Comparison of ENCODE assay signal across 9 cellular contexts in genomic region chr17:75652934-75653549, GRCh38. TPM values are rescaled to one million over a fixed set of nuclear protein-coding genes. Genes with fewer than 3 reads are reported as not detected.
DNase-seq lines count a peak whose midpoint lies in the region; ATAC-seq and TF ChIP-seq lines count a peak whose summit lies in the region.
"Had no signal": no experiment of that assay in that cellular context is flagged by ENCODE, and none has a peak within 500 bp of the region (broad histone marks: within the 10 kb centered on the region; RNA-seq: fewer than 3 reads in every experiment).

No MANE protein-coding gene starts in this region.

- H3K36me3 ChIP-seq in MG63 (peaks cover 54% of the 10 kb centered on the region), right atrium auricular region (peaks cover 16% of the 10 kb centered on the region)

- no peak overlapping the region for H3K4me3 Mint-ChIP-seq in activated CD8-positive, alpha-beta memory T cell treated with anti-CD3 and anti-CD28 coated beads, Interleukin-2, amount 10 ng/mL, durations not matched to agents 7 days and 5 days
- H3K4me3 Mint-ChIP-seq in activated naive CD8-positive, alpha-beta T cell treated with anti-CD3 and anti-CD28 coated beads for 36 hours: no peak overlapping the region
- H3K4me3 Mint-ChIP-seq in stimulated activated memory B cell treated with anti-CD40 and anti-IgM and Interleukin-4, amounts not matched to agents 10 μg/mL and 1 μg/mL and 100 μg/mL, for 72 hours: no peak overlapping the region
- H3K4me3 Mint-ChIP-seq: stimulated activated naive CD8-positive, alpha-beta T cell treated with anti-CD3 and anti-CD28 coated beads, Interleukin-15, Interleukin-2, amounts not matched to agents 100 ng/mL and 50 ng/mL, for 24 hours had no signal

- peaks cover 5% of the 10 kb centered on the region for H3K4me1 Mint-ChIP-seq in activated CD8-positive, alpha-beta memory T cell treated with anti-CD3 and anti-CD28 coated beads, Interleukin-2, amount 10 ng/mL, durations not matched to agents 7 days and 5 days
- peaks cover 7% of the 10 kb centered on the region for H3K4me1 Mint-ChIP-seq in activated naive CD8-positive, alpha-beta T cell treated with anti-CD3 and anti-CD28 coated beads for 36 hours
- peaks cover 12% of the 10 kb centered on the region for H3K4me1 Mint-ChIP-seq in stimulated activated memory B cell treated with anti-CD40 and anti-IgM and Interleukin-4, amounts not matched to agents 10 μg/mL and 1 μg/mL and 100 μg/mL, for 72 hours

- CTCF ChIA-PET in activated CD8-positive, alpha-beta memory T cell treated with anti-CD3 and anti-CD28 coated beads, Interleukin-2, amount 10 ng/mL, durations not matched to agents 7 days and 5 days (lab: Charles Lee): interaction anchor here (0.6 to 9.7 kb wide), 9 partner anchors 9 to 248 kb away, joined by 3 to 114 read pairs (median 6); partner anchors contain the start of genes RECQL5, SAP30BP and SMIM5

- H3K4me3 ChIP-seq in MG63 (no peak overlapping the region), right atrium auricular region (no peak overlapping the region)

- H3K36me3 Mint-ChIP-seq in activated CD8-positive, alpha-beta memory T cell treated with anti-CD3 and anti-CD28 coated beads, Interleukin-2, amount 10 ng/mL, durations not matched to agents 7 days and 5 days: peaks cover 6% of the 10 kb centered on the region
- peaks cover 4% of the 10 kb centered on the region for H3K36me3 Mint-ChIP-seq in activated naive CD8-positive, alpha-beta T cell treated with anti-CD3 and anti-CD28 coated beads for 36 hours
- peaks cover 57% of the 10 kb centered on the region for H3K36me3 Mint-ChIP-seq in stimulated activated memory B cell treated with anti-CD40 and anti-IgM and Interleukin-4, amounts not matched to agents 10 μg/mL and 1 μg/mL and 100 μg/mL, for 72 hours

- no peaks in the 10 kb centered on the region for H3K9me3 Mint-ChIP-seq in activated CD8-positive, alpha-beta memory T cell treated with anti-CD3 and anti-CD28 coated beads, Interleukin-2, amount 10 ng/mL, durations not matched to agents 7 days and 5 days (ENCODE audit: low read depth)
- no peaks in the 10 kb centered on the region for H3K9me3 Mint-ChIP-seq in activated naive CD8-positive, alpha-beta T cell treated with anti-CD3 and anti-CD28 coated beads for 36 hours
- H3K9me3 Mint-ChIP-seq in stimulated activated memory B cell treated with anti-CD40 and anti-IgM and Interleukin-4, amounts not matched to agents 10 μg/mL and 1 μg/mL and 100 μg/mL, for 72 hours: no peaks in the 10 kb centered on the region
- H3K9me3 Mint-ChIP-seq: stimulated activated naive CD8-positive, alpha-beta T cell treated with anti-CD3 and anti-CD28 coated beads, Interleukin-15, Interleukin-2, amounts not matched to agents 100 ng/mL and 50 ng/mL, for 24 hours had no signal

- TF ChIP-seq CTCF in right atrium auricular region (IDR thresholded peaks at IDR 0.05): peak; percentile 64 to 76

- no peak overlapping the region for H3K27ac ChIP-seq in right atrium auricular region

- H3K9me3 ChIP-seq in MG63: no peaks in the 10 kb centered on the region
- H3K9me3 ChIP-seq in right atrium auricular region: no peaks in the 10 kb centered on the region

- peak; percentile 87 for ATAC-seq in activated CD8-positive, alpha-beta memory T cell treated with anti-CD3 and anti-CD28 coated beads, Interleukin-2, amount 10 ng/mL, durations not matched to agents 7 days and 5 days
- ATAC-seq in stimulated activated memory B cell treated with anti-CD40 and anti-IgM and Interleukin-4, amounts not matched to agents 10 μg/mL and 1 μg/mL and 100 μg/mL, for 72 hours: peak; percentile 56

- DNase-seq in activated CD8-positive, alpha-beta memory T cell treated with anti-CD3 and anti-CD28 coated beads, Interleukin-2, amount 10 ng/mL, durations not matched to agents 7 days and 5 days: peak; percentile 62
- DNase-seq in activated CD8-positive, alpha-beta memory T cell treated with anti-CD3 and anti-CD28 coated beads for 24 hours: no peak
- peak; percentile 31 for DNase-seq in MG63
- DNase-seq in activated naive CD8-positive, alpha-beta T cell treated with anti-CD3 and anti-CD28 coated beads for 36 hours: peak; percentile 43
- DNase-seq in right atrium auricular region (ENCODE audit: low spot score): no peak
- DNase-seq in NCI-H2029 treated with DMSO at 0.1 percent for 48 hours (lab: John Stamatoyannopoulos, UW): no peak
- DNase-seq in NOMO-1 treated with dmso at 0.1 percent for 144 hours (lab: John Stamatoyannopoulos, UW; ENCODE audit: unreplicated experiment): no peak

- no peaks in the 10 kb centered on the region for H3K27me3 Mint-ChIP-seq in activated CD8-positive, alpha-beta memory T cell treated with anti-CD3 and anti-CD28 coated beads, Interleukin-2, amount 10 ng/mL, durations not matched to agents 7 days and 5 days
- no peaks in the 10 kb centered on the region for H3K27me3 Mint-ChIP-seq in activated naive CD8-positive, alpha-beta T cell treated with anti-CD3 and anti-CD28 coated beads for 36 hours
- no peaks in the 10 kb centered on the region for H3K27me3 Mint-ChIP-seq in stimulated activated memory B cell treated with anti-CD40 and anti-IgM and Interleukin-4, amounts not matched to agents 10 μg/mL and 1 μg/mL and 100 μg/mL, for 72 hours
- H3K27me3 Mint-ChIP-seq: stimulated activated naive CD8-positive, alpha-beta T cell treated with anti-CD3 and anti-CD28 coated beads, Interleukin-15, Interleukin-2, amounts not matched to agents 100 ng/mL and 50 ng/mL, for 24 hours had no signal

- no peaks in the 10 kb centered on the region for H3K4me1 ChIP-seq in right atrium auricular region

- no peaks in the 10 kb centered on the region for H3K27me3 ChIP-seq in MG63
- H3K27me3 ChIP-seq in right atrium auricular region: no peaks in the 10 kb centered on the region

- peak overlapping the region; percentile 54 for H3K27ac Mint-ChIP-seq in activated CD8-positive, alpha-beta memory T cell treated with anti-CD3 and anti-CD28 coated beads, Interleukin-2, amount 10 ng/mL, durations not matched to agents 7 days and 5 days
- peak overlapping the region; percentile 42 for H3K27ac Mint-ChIP-seq in activated naive CD8-positive, alpha-beta T cell treated with anti-CD3 and anti-CD28 coated beads for 36 hours
- H3K27ac Mint-ChIP-seq in stimulated activated memory B cell treated with anti-CD40 and anti-IgM and Interleukin-4, amounts not matched to agents 10 μg/mL and 1 μg/mL and 100 μg/mL, for 72 hours: peak overlapping the region; percentile 70
- H3K27ac Mint-ChIP-seq: stimulated activated naive CD8-positive, alpha-beta T cell treated with anti-CD3 and anti-CD28 coated beads, Interleukin-15, Interleukin-2, amounts not matched to agents 100 ng/mL and 50 ng/mL, for 24 hours had no signal

RNA-seq across cellular contexts. Expression of gene RECQL5, which starts 13.9 kb away (rescaled TPM):
- total RNA-seq in activated CD8-positive, alpha-beta memory T cell treated with anti-CD3 and anti-CD28 coated beads, Interleukin-2, amount 10 ng/mL, durations not matched to agents 7 days and 5 days: 10 to 100 TPM; 35.5 to 46.2 TPM
- 16.8 and 23.0 TPM in 2 replicates for total RNA-seq in MG63 (2014; rRNA removed; shearing (Covaris generic); ENCODE audit: low replicate concordance)
- 10 to 100 TPM; 31.4 to 32.6 TPM for total RNA-seq in activated naive CD8-positive, alpha-beta T cell treated with anti-CD3 and anti-CD28 coated beads for 36 hours
- 1 to 10 TPM; 6.2 to 7.1 TPM for total RNA-seq in right atrium auricular region

RNA-seq across cellular contexts. Expression of gene SAP30BP, which starts 14.1 kb away (rescaled TPM):
- 100 to 1,000 TPM in 1 of 2 experiments, 10 to 100 TPM in 1; 100.0 to 106 TPM for total RNA-seq in activated CD8-positive, alpha-beta memory T cell treated with anti-CD3 and anti-CD28 coated beads, Interleukin-2, amount 10 ng/mL, durations not matched to agents 7 days and 5 days
- 105 and 108 TPM in 2 replicates for total RNA-seq in MG63 (2014; rRNA removed; shearing (Covaris generic); ENCODE audit: low replicate concordance)
- 100 to 1,000 TPM in 1 of 2 experiments, 10 to 100 TPM in 1; 93.4 to 101 TPM for total RNA-seq in activated naive CD8-positive, alpha-beta T cell treated with anti-CD3 and anti-CD28 coated beads for 36 hours
- total RNA-seq in right atrium auricular region: 10 to 100 TPM; 28.5 to 44.6 TPM

RNA-seq across cellular contexts. Expression of gene SMIM5, which starts 19.8 kb away (rescaled TPM):
- under 1 TPM in 1 of 2 experiments, not detected in 1; 0.15 TPM for total RNA-seq in activated CD8-positive, alpha-beta memory T cell treated with anti-CD3 and anti-CD28 coated beads, Interleukin-2, amount 10 ng/mL, durations not matched to agents 7 days and 5 days
- total RNA-seq in MG63 (2014; rRNA removed; shearing (Covaris generic); ENCODE audit: low replicate concordance): 0.69 TPM in 1 of 2 replicates, not detected in the other
- under 1 TPM; 0.14 to 0.16 TPM for total RNA-seq in activated naive CD8-positive, alpha-beta T cell treated with anti-CD3 and anti-CD28 coated beads for 36 hours
- total RNA-seq in right atrium auricular region: 10 to 100 TPM in 1 of 2 donors, 1 to 10 TPM in 1; 6.4 to 12.0 TPM

Comparison
In these comparisons a context has a peak if more than half of its experiments do, and no peak if none do; other contexts are left out.
1. DNase-seq: peak in activated CD8-positive, alpha-beta memory T cell treated with anti-CD3 and anti-CD28 coated beads, Interleukin-2, amount 10 ng/mL, durations not matched to agents 7 days and 5 days (single experiment), MG63 (single experiment) and activated naive CD8-positive, alpha-beta T cell treated with anti-CD3 and anti-CD28 coated beads for 36 hours (single experiment); none in activated CD8-positive, alpha-beta memory T cell treated with anti-CD3 and anti-CD28 coated beads for 24 hours (single experiment), right atrium auricular region (single experiment), NCI-H2029 treated with DMSO at 0.1 percent for 48 hours (single experiment) and NOMO-1 treated with dmso at 0.1 percent for 144 hours (single experiment).
2. Peak in every context shown above with its lines, with median percentiles within 50 percentile points of each other: H3K27ac Mint-ChIP-seq.